Comparison of ENCODE assay signal across 8 cellular contexts in the genomic region with DNA sequence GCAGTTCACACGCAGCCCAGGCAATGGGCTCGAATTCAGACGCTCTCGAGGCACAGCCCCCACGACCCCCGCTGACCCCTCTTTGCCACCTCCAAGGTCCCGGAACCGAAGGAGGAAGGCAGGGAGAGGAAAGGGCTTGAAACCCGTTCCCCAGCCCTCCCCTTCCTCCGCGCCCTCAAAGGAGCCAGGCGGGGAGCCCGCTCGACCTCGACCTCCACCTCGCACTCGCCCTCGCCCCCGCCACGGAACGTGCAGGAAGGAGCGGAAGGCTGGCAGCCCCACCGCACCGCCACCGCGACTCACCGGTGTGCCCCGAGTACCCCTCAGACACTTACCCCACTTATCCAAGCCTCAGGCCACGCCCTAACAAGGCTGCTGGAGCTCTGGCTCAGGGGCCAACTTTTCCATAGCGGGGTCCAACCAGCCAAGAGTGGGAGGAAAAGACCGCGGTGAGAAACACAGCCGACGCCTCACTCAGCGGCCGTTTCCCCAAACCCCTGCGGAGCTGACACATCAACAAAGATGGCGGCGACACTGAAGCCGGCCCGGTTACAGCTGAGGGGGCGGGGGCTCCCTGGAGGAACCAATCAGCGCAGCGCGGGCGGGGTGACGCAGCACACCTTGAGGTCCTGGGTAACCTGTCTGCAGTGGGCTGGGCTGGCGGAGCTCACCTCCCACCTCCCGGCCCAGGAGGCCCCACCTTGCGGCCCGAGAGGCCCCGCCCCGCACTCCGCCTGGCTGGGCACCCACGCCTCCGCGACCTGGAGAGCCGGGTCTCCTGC. TPM values are rescaled to one million over a fixed set of nuclear protein-coding genes. Genes with fewer than 3 reads are reported as not detected.
DNase-seq lines count a peak whose midpoint lies in the region; ATAC-seq, FAIRE-seq and TF ChIP-seq lines count a peak whose summit lies in the region.

A gene (minus strand): TSS at position 524 of the 782 bp plus-strand sequence. CDS start 10,935 bp downstream, outside the sequence.

- TF ChIP-seq CTCF in BJ (IDR thresholded peaks at IDR 0.05; ENCODE audit: insufficient read depth, low read depth, low read length) (no peak), colonic mucosa (IDR thresholded peaks at IDR 0.05) (no peak)

- H3K27ac Mint-ChIP-seq in activated CD4-positive, alpha-beta T cell treated with anti-CD3 and anti-CD28 coated beads, Interleukin-2, amount 10 ng/mL, durations not matched to agents 24 days and 14 days = peak within 1 kb of the TSS; percentile 97

- H3K9me3 Mint-ChIP-seq in activated CD4-positive, alpha-beta T cell treated with anti-CD3 and anti-CD28 coated beads, Interleukin-2, amount 10 ng/mL, durations not matched to agents 24 days and 14 days = no peaks in the 10 kb centered on the region

- peaks cover 22% of the 10 kb centered on the region for H3K4me1 Mint-ChIP-seq in activated CD4-positive, alpha-beta T cell treated with anti-CD3 and anti-CD28 coated beads, Interleukin-2, amount 10 ng/mL, durations not matched to agents 24 days and 14 days

- peaks cover 23% of the 10 kb centered on the region for H3K36me3 Mint-ChIP-seq in activated CD4-positive, alpha-beta T cell treated with anti-CD3 and anti-CD28 coated beads, Interleukin-2, amount 10 ng/mL, durations not matched to agents 24 days and 14 days (ENCODE audit: low read depth)

- peak; percentile 98 for ATAC-seq in HG03442 (IDR thresholded peaks at IDR 0.05; ENCODE audit: unreplicated experiment)

- H3K27ac ChIP-seq in colonic mucosa (peak within 1 kb of the TSS; percentile 91), layer of hippocampus (ENCODE audit: low read depth, low read length) (peak within 1 kb of the TSS; percentile 84)

- peaks cover 23% of the 10 kb centered on the region for H3K27me3 Mint-ChIP-seq in activated CD4-positive, alpha-beta T cell treated with anti-CD3 and anti-CD28 coated beads, Interleukin-2, amount 10 ng/mL, durations not matched to agents 24 days and 14 days

- CTCF ChIA-PET in BJ (lab: Yijun Ruan, JAX) = interaction anchor here (0.5 to 1.2 kb wide), 2 partner anchors 25 to 708 kb away, joined by 3 read pairs; no protein-coding TSS in a partner anchor

- H3K4me3 Mint-ChIP-seq in activated CD4-positive, alpha-beta T cell treated with anti-CD3 and anti-CD28 coated beads, Interleukin-2, amount 10 ng/mL, durations not matched to agents 24 days and 14 days = peak within 1 kb of the TSS; percentile 100

- DNase-seq in BJ (ENCODE audit: low read depth) (no peak), GM19239 (ENCODE audit: insufficient read length, low spot score) (peak; percentile 88), NCI-H510A treated with DMSO at 0.1 percent for 48 hours (lab: John Stamatoyannopoulos, UW) (peak; percentile 96), colonic mucosa (peak; percentile 98)
- DNase-seq in activated CD4-positive, alpha-beta T cell treated with anti-CD3 and anti-CD28 coated beads, Interleukin-2, amount 10 ng/mL, durations not matched to agents 24 days and 14 days = peak; percentile 99
- DNase-seq in stimulated activated CD4-positive, alpha-beta T cell treated with anti-CD3 and anti-CD28 coated beads, Interleukin-1b, Interleukin-23, amount 100 ng/mL, for 4 hours (ENCODE audit: low read depth in 2 of 2) = peak; percentile 96 to 97

- H3K36me3 ChIP-seq in BJ (ENCODE audit: control insufficient read depth, insufficient read depth, low read length) = no peaks in the 10 kb centered on the region
- H3K36me3 ChIP-seq in colonic mucosa = no peaks in the 10 kb centered on the region

- H3K4me1 ChIP-seq in colonic mucosa = no peaks in the 10 kb centered on the region

- H3K9me3 ChIP-seq in colonic mucosa = no peaks in the 10 kb centered on the region

- H3K9ac ChIP-seq in colonic mucosa (ENCODE audit: low read depth in 2 of 2, low read length in 2 of 2) = peak within 1 kb of the TSS; percentile 93 to 98

- peak; percentile 97 for FAIRE-seq in GM19239 (lab: Jason Lieb, UNC)

- POLR2A ChIA-PET in BJ (lab: Charles Lee) = no interaction called here

- intact Hi-C loops in activated CD4-positive, alpha-beta T cell treated with anti-CD3 and anti-CD28 coated beads, Interleukin-2, amount 10 ng/mL, durations not matched to agents 24 days and 14 days (cut with micrococcal nuclease) = loop anchor here (2.0 to 10.0 kb wide), 7 partner anchors 131 to 761 kb away; a partner anchor contains a TSS
- intact Hi-C loops in colonic mucosa (cut with DNase I) = no loop called here

- H3K27me3 ChIP-seq in BJ (ENCODE audit: control insufficient read depth, insufficient read depth, low read length) (no peaks in the 10 kb centered on the region), colonic mucosa (no peaks in the 10 kb centered on the region), layer of hippocampus (ENCODE audit: control insufficient read depth, insufficient read depth, low read length) (no peaks in the 10 kb centered on the region)

- H3K4me3 ChIP-seq in BJ (ENCODE audit: low read depth, low read length) = peak within 1 kb of the TSS; percentile 99
- H3K4me3 ChIP-seq in colonic mucosa = peak within 1 kb of the TSS; percentile 70

RNA-seq across cellular contexts. Expression of the gene that starts here (rescaled TPM):
- polyA plus RNA-seq in BJ (2011; rRNA removed) = 2.2 and 5.4 TPM in 2 replicates
- 3.0 and 4.3 TPM in 2 replicates for polyA minus RNA-seq in BJ (2011; rRNA and poly(A)+ RNA removed)
- total RNA-seq in activated CD4-positive, alpha-beta T cell treated with anti-CD3 and anti-CD28 coated beads, Interleukin-2, amount 10 ng/mL, durations not matched to agents 24 days and 14 days = 9.0 and 9.4 TPM in 2 replicates
- total RNA-seq in colonic mucosa = 10 to 100 TPM; 31.2 to 53.1 TPM
